In genomic region chr3:72265661-72266370, GRCh38 we compare ENCODE assay signal across 15 cellular contexts.
DNase-seq lines count a peak whose midpoint lies in the region; ATAC-seq, FAIRE-seq and TF ChIP-seq lines count a peak whose summit lies in the region.
"Had no signal": no experiment of that assay in that cellular context is flagged by ENCODE, and none has a peak within 500 bp of the region (broad histone marks: within the 10 kb centered on the region; RNA-seq: fewer than 3 reads in every experiment).

No MANE protein-coding gene starts in this region.

- peak; percentile 72 for ATAC-seq in GM19395 (IDR thresholded peaks at IDR 0.05; ENCODE audit: unreplicated experiment)
- peak; percentile 45 for ATAC-seq in HG02938 (IDR thresholded peaks at IDR 0.05; ENCODE audit: unreplicated experiment)
- ATAC-seq in K562, result peak; percentile 34

- no peak for FAIRE-seq in K562 (lab: Jason Lieb, UNC)
- FAIRE-seq: frontal cortex, G401.6 had no signal

- H3K36me3 ChIP-seq in BLaER1 treated with 17β-estradiol and CSF1 and Interleukin-3, amounts not matched to agents 10 nM and 100 nM, result no peaks in the 10 kb centered on the region
- H3K36me3 ChIP-seq in K562 (ENCODE audit: control insufficient read depth, insufficient read depth, low read length), result no peaks in the 10 kb centered on the region
- H3K36me3 ChIP-seq: prostate gland had no signal

- in situ Hi-C loops in K562 (cut with MboI), result loop anchor here (10.0 kb wide), 2 partner anchors 311 to 531 kb away; no protein-coding TSS in a partner anchor

- BruUV-seq in K562 (replicated peaks; lab: Mats Ljungman, UMichigan), result no TSS peak

- no peak overlapping the region for H3K27ac ChIP-seq in BLaER1 treated with 17β-estradiol and CSF1 and Interleukin-3, amounts not matched to agents 10 nM and 100 nM
- H3K27ac ChIP-seq in K562 (ENCODE audit: extremely low read depth, low read depth, low read length) (no peak overlapping the region), dorsolateral prefrontal cortex (peak overlapping the region in 10 of 59 donors; percentile 0 to 51 (median 16)), caudate nucleus (ENCODE audit: low read depth, low read length) (no peak overlapping the region)
- H3K27ac ChIP-seq: prostate gland had no signal

- intact Hi-C loops in K562 (cut with micrococcal nuclease) (loop anchor here (1.0 to 10.0 kb wide), 7 partner anchors 79 to 559 kb away; no protein-coding TSS in a partner anchor), dorsolateral prefrontal cortex (cut with DNase I) (loop anchor here (10.0 kb wide), 2 partner anchors 221 to 311 kb away; no protein-coding TSS in a partner anchor)

- H3K9me1 ChIP-seq in K562 (ENCODE audit: control insufficient read depth, insufficient read depth, low read length), result no peaks in the 10 kb centered on the region

- H3K79me2 ChIP-seq in K562 (ENCODE audit: control insufficient read depth, insufficient read depth, low read length), result no peaks in the 10 kb centered on the region

- H2AFZ ChIP-seq in K562 (ENCODE audit: low read depth, low read length), result peak overlapping the region; percentile 53

- 13% methylated on average over 8 of the region's 8 CpGs for WGBS in K562 (ENCODE audit: insufficient coverage, low coverage, missing lambda C conversion rate)

- TF ChIP-seq CTCF in K562 (IDR thresholded peaks at IDR 0.05 in 2 of 3, conservative IDR thresholded peaks at IDR 0.05 in 1 of 3; ENCODE audit: insufficient read depth in 2 of 3, low read depth in 1 of 3, low read length in 3 of 3) (no peak; a peak in 2 of 6 replicates), dorsolateral prefrontal cortex (IDR thresholded peaks at IDR 0.05 in 54 of 56, conservative IDR thresholded peaks at IDR 0.05 in 2 of 56; ENCODE audit: low read depth in 1 of 56, partially characterized antibody in 56 of 56) (peak in 5 of 56 donors; percentile 3 to 10 (median 9))

- no peak for TF ChIP-seq POLR2A in K562 (conservative IDR thresholded peaks at IDR 0.05)

- CTCF ChIA-PET in K562 (lab: Yijun Ruan, JAX; ENCODE audit: low intra/inter-chr PET ratio), result interaction anchor here (0.8 kb wide), 1 partner anchor 390 kb away, joined by 3 read pairs; no protein-coding TSS in a partner anchor

- peaks cover 40 to 59% (median 46%) of the 10 kb centered on the region in 10 experiments for H3K4me1 ChIP-seq in BLaER1 treated with 17β-estradiol and CSF1 and Interleukin-3, amounts not matched to agents 10 nM and 100 nM
- peaks cover 4 to 38% of the 10 kb centered on the region in 2 experiments; a peak in 4 of 5 replicates for H3K4me1 ChIP-seq in K562 (replicated peaks in 1 of 2; ENCODE audit: control insufficient read depth in 2 of 2, insufficient read depth in 2 of 2, low read length in 2 of 2)

- H4K20me1 ChIP-seq in BLaER1 treated with 17β-estradiol and CSF1 and Interleukin-3, amounts not matched to agents 10 nM and 100 nM, result peaks cover 0 to 4% (median 0%) of the 10 kb centered on the region in 11 experiments; a peak in 1 of 22 replicates
- no peaks in the 10 kb centered on the region for H4K20me1 ChIP-seq in K562 (replicated peaks; ENCODE audit: control insufficient read depth, insufficient read depth, low read length)

- DNase-seq in K562 (ENCODE audit: extremely low read depth in 1 of 4, low spot score in 3 of 4) (no peak), C1 segment of cervical spinal cord (lab: John Stamatoyannopoulos, UW) (no peak), dorsolateral prefrontal cortex (no peak), NCI-H748 (lab: John Stamatoyannopoulos, UW; ENCODE audit: unreplicated experiment) (no peak), caudate nucleus (lab: John Stamatoyannopoulos, UW) (no peak)
- DNase-seq: amygdala; CD4-positive, alpha-beta T cell; HFFc6; T-helper 9 cell had no signal

- no peak for TF ChIP-seq RAD21 in K562 (CRISPR knock-in tag; conservative IDR thresholded peaks at IDR 0.05 in 1 of 2, IDR thresholded peaks at IDR 0.05 in 1 of 2)

- POLR2A ChIA-PET in K562 (lab: Yijun Ruan, JAX), result interaction anchor here (0.5 to 1.5 kb wide), 6 partner anchors 62 to 317 kb away, joined by 3 to 6 read pairs (median 4); no protein-coding TSS in a partner anchor

- H3K4me2 ChIP-seq in BLaER1 treated with 17β-estradiol and CSF1 and Interleukin-3, amounts not matched to agents 10 nM and 100 nM, result peak overlapping the region in 9 of 11 experiments; percentile 0 to 63 (median 51); a peak in 11 of 22 replicates
- no peak overlapping the region; the same call in 1 of the 2 replicates for H3K4me2 ChIP-seq in K562 (ENCODE audit: insufficient read depth, low read length)

- H3K9ac ChIP-seq in BLaER1 treated with 17β-estradiol and CSF1 and Interleukin-3, amounts not matched to agents 10 nM and 100 nM, result no peak overlapping the region
- no peak overlapping the region for H3K9ac ChIP-seq in K562 (ENCODE audit: insufficient read depth in 1 of 2, low read depth in 2 of 2, low read length in 2 of 2)

- no peak overlapping the region for H3K4me3 ChIP-seq in BLaER1 treated with 17β-estradiol and CSF1 and Interleukin-3, amounts not matched to agents 10 nM and 100 nM
- H3K4me3 ChIP-seq in K562 (no peak overlapping the region), dorsolateral prefrontal cortex (no peak overlapping the region)
- H3K4me3 ChIP-seq: prostate gland had no signal

- no peaks in the 10 kb centered on the region for H3K9me3 ChIP-seq in BLaER1 treated with 17β-estradiol and CSF1 and Interleukin-3, amounts not matched to agents 10 nM and 100 nM (replicated peaks in 1 of 11)
- no peaks in the 10 kb centered on the region for H3K9me3 ChIP-seq in K562 (replicated peaks; ENCODE audit: control insufficient read depth, insufficient read depth, low read depth, low read length)
- H3K9me3 ChIP-seq: prostate gland had no signal

- TF ChIP-seq EP300 in K562 (IDR thresholded peaks at IDR 0.05; ENCODE audit: low read length), result no peak

- peaks cover 0 to 27% (median 4%) of the 10 kb centered on the region in 11 experiments; a peak in 6 of 22 replicates for H3K27me3 ChIP-seq in BLaER1 treated with 17β-estradiol and CSF1 and Interleukin-3, amounts not matched to agents 10 nM and 100 nM
- H3K27me3 ChIP-seq in K562 (ENCODE audit: control insufficient read depth in 2 of 2, insufficient read depth in 2 of 2, low read length in 2 of 2) (no peaks in the 10 kb centered on the region), dorsolateral prefrontal cortex (no peaks in the 10 kb centered on the region)

TF ChIP-seq in K562, 482 proteins besides CTCF, POLR2A, EP300 and RAD21 (continues in another document):
- 0 out of 2 replicates have a peak, but pooled peaks have one; percentile 2 for TF ChIP-seq SMARCA4 (IDR thresholded peaks at IDR 0.05)
- no peak; the same call in 1 of the 2 replicates for TF ChIP-seq HMBOX1 (IDR thresholded peaks at IDR 0.05)
